In the genomic region with DNA sequence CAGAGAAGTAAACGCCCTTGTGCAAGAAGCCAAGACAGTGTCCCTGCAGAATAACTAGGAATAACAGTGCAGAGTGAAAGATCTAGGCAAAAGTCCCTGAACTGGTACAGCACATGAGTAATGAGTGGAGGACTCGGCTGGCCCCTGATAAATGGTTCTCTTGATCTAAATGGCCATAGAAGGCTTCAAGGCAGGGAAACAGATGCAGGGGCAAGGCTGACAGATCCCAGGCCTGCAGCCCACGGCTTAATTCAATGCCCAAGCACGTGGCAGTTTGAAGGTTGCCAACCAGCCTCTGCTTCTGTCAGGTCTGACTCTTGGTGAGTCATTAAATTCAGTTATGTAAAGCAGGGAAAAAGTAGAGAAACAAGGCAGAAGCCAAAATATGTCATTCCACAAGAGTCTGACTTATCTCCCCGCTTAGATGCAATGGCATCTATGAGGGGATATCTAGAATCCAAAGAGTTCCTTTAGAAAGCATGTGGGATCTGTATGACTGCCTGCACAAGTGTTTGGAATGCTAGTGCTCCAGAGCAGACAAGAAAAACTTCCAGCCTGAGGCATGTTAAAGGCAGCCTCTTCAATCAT, we compare ENCODE assay signal across 11 cellular contexts.
DNase-seq lines count a peak whose midpoint lies in the region; ATAC-seq and TF ChIP-seq lines count a peak whose summit lies in the region.
"Had no signal": no experiment of that assay in that cellular context is flagged by ENCODE, and none has a peak within 500 bp of the region (broad histone marks: within the 10 kb centered on the region; RNA-seq: fewer than 3 reads in every experiment).

No MANE protein-coding gene starts in this region.

- H3K9me3 ChIP-seq in cardiac muscle cell (ENCODE audit: low read depth), result no peaks in the 10 kb centered on the region
- peaks cover 3% of the 10 kb centered on the region for H3K9me3 ChIP-seq in psoas muscle
- no peaks in the 10 kb centered on the region for H3K9me3 ChIP-seq in right lobe of liver

- no peak for TF ChIP-seq POLR2A in right lobe of liver (IDR thresholded peaks at IDR 0.05)

- DNase-seq in EL (peak; percentile 31), amniotic epithelial cell (ENCODE audit: low read depth) (peak; percentile 90), cardiac muscle cell (ENCODE audit: low read depth in 1 of 2, low spot score in 1 of 2) (peak; percentile 69 to 76), psoas muscle (peak; percentile 28 to 55), right lobe of liver (no peak), MV-4-11 (lab: John Stamatoyannopoulos, UW) (no peak), NCI-H1694 (lab: John Stamatoyannopoulos, UW) (no peak)
- DNase-seq: CD8-positive, alpha-beta memory T cell; NCI-H1417 had no signal

- peak; percentile 87 to 97 (median 92) for ATAC-seq in psoas muscle
- no peak for ATAC-seq in right lobe of liver
- no peak for ATAC-seq in HG02763 (IDR thresholded peaks at IDR 0.05; ENCODE audit: unreplicated experiment)
- ATAC-seq: WTC11 had no signal

- no peak overlapping the region for H3K4me3 ChIP-seq in cardiac muscle cell
- no peak overlapping the region for H3K4me3 ChIP-seq in psoas muscle
- H3K4me3 ChIP-seq in right lobe of liver, result no peak overlapping the region

- WGBS in psoas muscle, 3 donors, result 16 to 31% (median 29%) methylated on average over 5 of the region's 5 CpGs
- 53% methylated on average over 3 of the region's 5 CpGs for WGBS in right lobe of liver (ENCODE audit: insufficient coverage, low coverage, low lambda C conversion rate, missing lambda C conversion rate)

- no peak for TF ChIP-seq CTCF in cardiac muscle cell (IDR thresholded peaks at IDR 0.05; ENCODE audit: low read depth, low read length)
- TF ChIP-seq CTCF in psoas muscle (IDR thresholded peaks at IDR 0.05), result no peak
- no peak for TF ChIP-seq CTCF in right lobe of liver (IDR thresholded peaks at IDR 0.05)

- H3K27me3 ChIP-seq in cardiac muscle cell (no peaks in the 10 kb centered on the region), psoas muscle (ENCODE audit: insufficient read depth in 3 of 3, low read length in 2 of 3) (no peaks in the 10 kb centered on the region), right lobe of liver (no peaks in the 10 kb centered on the region)

- H3K27ac ChIP-seq in cardiac muscle cell (peak overlapping the region; percentile 88), psoas muscle (peak overlapping the region; percentile 42), right lobe of liver (no peak overlapping the region)

- intact Hi-C loops in psoas muscle (cut with DNase I), result no loop called here
- intact Hi-C loops in right lobe of liver (cut with DNase I), result no loop called here

- H3K36me3 ChIP-seq in cardiac muscle cell, result no peaks in the 10 kb centered on the region
- no peaks in the 10 kb centered on the region for H3K36me3 ChIP-seq in psoas muscle (ENCODE audit: insufficient read depth in 1 of 2, low read depth in 1 of 2)
- H3K36me3 ChIP-seq in right lobe of liver, result no peaks in the 10 kb centered on the region

- H3K4me1 ChIP-seq in cardiac muscle cell (ENCODE audit: low read depth) (peaks cover 26% of the 10 kb centered on the region), psoas muscle (no peaks in the 10 kb centered on the region), right lobe of liver (no peaks in the 10 kb centered on the region)

Comparison
In these comparisons a context has a peak if more than half of its experiments do, and no peak if none do; other contexts are left out.
1. DNase-seq: peak in EL (single experiment), amniotic epithelial cell (single experiment), cardiac muscle cell (2 of 2) and psoas muscle (2 of 2); none in right lobe of liver (0 of 3), MV-4-11 (single experiment) and NCI-H1694 (single experiment).
2. H3K27ac ChIP-seq: peak in cardiac muscle cell (single experiment) and psoas muscle (single experiment); none in right lobe of liver (0 of 3).
3. ATAC-seq: peak in psoas muscle (4 of 4); none in right lobe of liver (0 of 4) and HG02763 (single experiment).